Comparison of ENCODE assay signal across 10 cellular contexts in the genomic region with DNA sequence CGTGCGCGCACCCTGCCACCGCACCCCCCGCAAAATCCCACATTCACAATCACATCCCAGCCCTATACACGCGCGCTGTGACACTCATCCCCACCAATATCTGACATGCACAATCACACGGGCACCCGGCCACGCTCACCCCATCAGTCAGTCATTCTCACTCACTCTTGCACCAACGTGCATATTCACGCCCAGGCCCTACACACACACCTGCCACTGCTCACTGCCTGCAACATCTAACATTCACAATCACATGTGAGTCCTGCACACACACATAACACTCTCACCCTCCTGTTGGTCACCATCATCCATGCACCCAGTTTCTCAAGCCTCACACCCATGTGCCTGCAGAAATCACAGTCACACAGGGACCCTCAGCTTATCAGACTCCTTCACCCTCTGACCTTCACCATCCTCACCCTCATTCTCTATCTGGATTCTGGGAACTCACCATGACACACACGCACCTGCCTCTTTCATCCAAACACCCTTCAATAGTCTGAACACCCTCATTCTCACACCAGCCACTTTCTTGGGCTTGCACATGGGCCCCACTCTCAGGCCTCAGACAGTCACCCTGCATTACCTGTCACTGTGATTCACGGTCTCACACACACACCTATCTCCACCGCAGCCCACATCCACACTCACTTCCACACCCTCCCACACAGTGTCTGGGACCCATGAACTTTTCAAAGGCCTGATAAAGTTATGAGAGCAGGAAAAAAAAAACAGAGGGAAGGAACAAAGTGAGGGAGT. TPM values are rescaled to one million over a fixed set of nuclear protein-coding genes. Genes with fewer than 3 reads are reported as not detected.
DNase-seq lines count a peak whose midpoint lies in the region; TF ChIP-seq lines count a peak whose summit lies in the region.
"Had no signal": no experiment of that assay in that cellular context is flagged by ENCODE, and none has a peak within 500 bp of the region (broad histone marks: within the 10 kb centered on the region; RNA-seq: fewer than 3 reads in every experiment).

No MANE protein-coding gene starts in this region.

- no peaks in the 10 kb centered on the region for H3K27me3 ChIP-seq in WERI-Rb-1 (ENCODE audit: insufficient read depth, low read depth, severe bottlenecking)
- H3K27me3 ChIP-seq: pancreas had no signal

- no peak overlapping the region for H3K27ac ChIP-seq in WERI-Rb-1

- peaks cover 3% of the 10 kb centered on the region for H3K36me3 Mint-ChIP-seq in activated CD4-positive, alpha-beta T cell treated with anti-CD3 and anti-CD28 coated beads, Interleukin-2, amount 10 ng/mL, durations not matched to agents 24 days and 14 days (ENCODE audit: low read depth)

- DNase-seq in activated CD4-positive, alpha-beta T cell treated with anti-CD3 and anti-CD28 coated beads, Interleukin-2, amount 10 ng/mL, durations not matched to agents 24 days and 14 days, result no peak
- no peak for DNase-seq in activated CD4-positive, alpha-beta T cell treated with anti-CD3 and anti-CD28 coated beads for 1 hour
- no peak for DNase-seq in WERI-Rb-1
- DNase-seq in fibroblast of villous mesenchyme (ENCODE audit: low read depth), result no peak
- peak; percentile 25 for DNase-seq in stimulated activated CD8-positive, alpha-beta memory T cell treated with anti-CD3 and anti-CD28 coated beads, Interleukin-4, amount 100 ng/mL, for 48 hours
- DNase-seq in kidney glomerular epithelial cell (lab: John Stamatoyannopoulos, UW), result no peak
- no peak for DNase-seq in activated CD8-positive, alpha-beta memory T cell treated with anti-CD3 and anti-CD28 coated beads, Interleukin-2, amount 50 U/mL, for 4 hours
- no peak for DNase-seq in NCI-H1694 (lab: John Stamatoyannopoulos, UW)

- H3K36me3 ChIP-seq in WERI-Rb-1, result no peaks in the 10 kb centered on the region
- H3K36me3 ChIP-seq: pancreas had no signal

- H3K27ac Mint-ChIP-seq in activated CD4-positive, alpha-beta T cell treated with anti-CD3 and anti-CD28 coated beads, Interleukin-2, amount 10 ng/mL, durations not matched to agents 24 days and 14 days, result peak overlapping the region; percentile 68

- no peaks in the 10 kb centered on the region for H3K9me3 Mint-ChIP-seq in activated CD4-positive, alpha-beta T cell treated with anti-CD3 and anti-CD28 coated beads, Interleukin-2, amount 10 ng/mL, durations not matched to agents 24 days and 14 days

- intact Hi-C loops in activated CD4-positive, alpha-beta T cell treated with anti-CD3 and anti-CD28 coated beads, Interleukin-2, amount 10 ng/mL, durations not matched to agents 24 days and 14 days (cut with micrococcal nuclease), result loop anchor here (5.0 kb wide), 2 partner anchors 33 to 72 kb away; partner anchors contain the start of gene SALL4

- peaks cover 34% of the 10 kb centered on the region for H3K27me3 Mint-ChIP-seq in activated CD4-positive, alpha-beta T cell treated with anti-CD3 and anti-CD28 coated beads, Interleukin-2, amount 10 ng/mL, durations not matched to agents 24 days and 14 days

- H3K4me3 Mint-ChIP-seq in activated CD4-positive, alpha-beta T cell treated with anti-CD3 and anti-CD28 coated beads, Interleukin-2, amount 10 ng/mL, durations not matched to agents 24 days and 14 days, result peak overlapping the region; percentile 80

- H3K9me3 ChIP-seq in WERI-Rb-1 (ENCODE audit: severe bottlenecking), result no peaks in the 10 kb centered on the region
- H3K9me3 ChIP-seq: pancreas had no signal

- H3K4me3 ChIP-seq in WERI-Rb-1 (ENCODE audit: low read depth, low read length), result peak overlapping the region; percentile 29
- H3K4me3 ChIP-seq in fibroblast of villous mesenchyme (ENCODE audit: low read depth, low read length), result peak overlapping the region; percentile 15

- peaks cover 5% of the 10 kb centered on the region for H3K4me1 Mint-ChIP-seq in activated CD4-positive, alpha-beta T cell treated with anti-CD3 and anti-CD28 coated beads, Interleukin-2, amount 10 ng/mL, durations not matched to agents 24 days and 14 days

- no peak for TF ChIP-seq CTCF in WERI-Rb-1 (IDR thresholded peaks at IDR 0.05; ENCODE audit: low read depth, low read length)
- TF ChIP-seq CTCF in fibroblast of villous mesenchyme (IDR thresholded peaks at IDR 0.05; ENCODE audit: insufficient read depth, low read depth, low read length), result no peak

RNA-seq across cellular contexts. Expression of gene ATP9A, which starts 0.7 kb away (rescaled TPM):
- 14.7 and 16.1 TPM in 2 replicates for total RNA-seq in activated CD4-positive, alpha-beta T cell treated with anti-CD3 and anti-CD28 coated beads, Interleukin-2, amount 10 ng/mL, durations not matched to agents 24 days and 14 days
- 6.9 and 9.3 TPM in 2 replicates for total RNA-seq in fibroblast of villous mesenchyme

RNA-seq across cellular contexts. Expression of gene SALL4, which starts 33.4 kb away (rescaled TPM):
- 0.28 and 0.75 TPM in 2 replicates for total RNA-seq in activated CD4-positive, alpha-beta T cell treated with anti-CD3 and anti-CD28 coated beads, Interleukin-2, amount 10 ng/mL, durations not matched to agents 24 days and 14 days
- total RNA-seq in fibroblast of villous mesenchyme, result 0.43 and 0.97 TPM in 2 replicates
- total RNA-seq: HT1080 had no signal
